1 cellular context compared by ENCODE assay signal in genomic region chr4:38860788-38861424, GRCh38.
A peak's percentile ranks its signal among the peaks of the same experiment; 100 is the strongest.
TF ChIP-seq lines count a peak whose summit lies in the region.

No MANE protein-coding gene starts in this region.

TF ChIP-seq in HepG2, 621 proteins besides CTCF, POLR2A, EP300 and RAD21:
- TF ChIP-seq ZNF281 (CRISPR knock-in tag; IDR thresholded peaks at IDR 0.05; ENCODE audit: borderline replicate concordance), result no peak
- TF ChIP-seq ZNF704 (CRISPR knock-in tag; IDR thresholded peaks at IDR 0.05; ENCODE audit: borderline replicate concordance), result no peak
- no peak for TF ChIP-seq AGO2 (optimal IDR thresholded peaks at IDR 0.05; ENCODE audit: low read depth, low read length)
- peak; percentile 35; the same call in 1 of the 2 replicates for TF ChIP-seq STAG1 (CRISPR knock-in tag; IDR thresholded peaks at IDR 0.05)
- peak; percentile 41; the same call in 1 of the 2 replicates for TF ChIP-seq SMC3 (IDR thresholded peaks at IDR 0.05; ENCODE audit: low read length)
- 0 out of 4 replicates have a peak, but pooled peaks of 1 of the 2 experiments have one; percentile 38 for TF ChIP-seq HMGXB4 (CRISPR knock-in tag; IDR thresholded peaks at IDR 0.05; ENCODE audit: borderline replicate concordance in 1 of 2, low read depth in 1 of 2)
- peak; percentile 95 for TF ChIP-seq ZNF652 (CRISPR knock-in tag; IDR thresholded peaks at IDR 0.05; ENCODE audit: borderline replicate concordance, low read depth)
- peak; percentile 12 for TF ChIP-seq TEAD3 (CRISPR knock-in tag; optimal IDR thresholded peaks at IDR 0.05; ENCODE audit: borderline replicate concordance)
- no peak for TF ChIP-seq ETV5 (CRISPR knock-in tag; IDR thresholded peaks at IDR 0.05; ENCODE audit: borderline replicate concordance)
- TF ChIP-seq GATAD2A (CRISPR knock-in tag; IDR thresholded peaks at IDR 0.05), result peak; percentile 24; the same call in 1 of the 2 replicates
TF ChIP-seq in HepG2: peak in this region for 6.
